30 cellular contexts compared by ENCODE assay signal in genomic region chr12:110782922-110783321, GRCh38.
"Had no signal": no experiment of that assay in that cellular context is flagged by ENCODE, and none has a peak within 500 bp of the region (broad histone marks: within the 10 kb centered on the region; RNA-seq: fewer than 3 reads in every experiment).

No MANE protein-coding gene starts in this region.

- H3K36me3 ChIP-seq: sigmoid colon, thyroid gland, upper lobe of left lung, vagina had no signal

- H3K4me1 ChIP-seq: parathyroid adenoma, psoas muscle, sigmoid colon, thyroid gland, upper lobe of left lung, vagina had no signal

- H3K79me2 ChIP-seq: parathyroid adenoma had no signal

- H3K27me3 ChIP-seq: sigmoid colon, thyroid gland, upper lobe of left lung, vagina had no signal

- H3K9me3 ChIP-seq: psoas muscle, sigmoid colon, thyroid gland, upper lobe of left lung, vagina had no signal

- H3K9ac ChIP-seq: parathyroid adenoma had no signal

- DNase-seq: activated CD4-positive, alpha-beta T cell treated with anti-CD3 and anti-CD28 coated beads for 4 hours; activated CD4-positive, alpha-beta T cell treated with anti-CD3 and anti-CD28 coated beads, Interleukin-2, amount 50 U/mL, for 4 hours; activated CD8-positive, alpha-beta memory T cell treated with anti-CD3 and anti-CD28 coated beads, Interleukin-2, amount 50 U/mL, for 4 hours; activated effector memory CD4-positive, alpha-beta T cell treated with anti-CD3 and anti-CD28 coated beads, Interleukin-2, amount 50 U/mL, for 16 hours; activated naive CD4-positive, alpha-beta T cell treated with anti-CD3 and anti-CD28 coated beads, Interleukin-2, amount 10 ng/mL, durations not matched to agents 7 days and 5 days; activated naive CD8-positive, alpha-beta T cell treated with anti-CD3 and anti-CD28 coated beads, Interleukin-2, amount 50 U/mL, for 24 hours; activated T-cell treated with anti-CD3 and anti-CD28 coated beads, Interleukin-2, amount 50 U/mL, for 1 hour; amygdala; caudate nucleus; cortex of kidney; foreskin fibroblast; head of caudate nucleus; hippocampal formation; immature natural killer cell; kidney; left colon; mammary epithelial cell; naive B cell; nucleus accumbens; psoas muscle; sigmoid colon; small intestine; stimulated activated CD4-positive, alpha-beta T cell treated with anti-CD3 and anti-CD28 coated beads, Interleukin-4, amount 100 ng/mL, for 4 hours; stimulated activated CD8-positive, alpha-beta memory T cell treated with anti-CD3 and anti-CD28 coated beads, Interleukin-4, amount 100 ng/mL, for 48 hours; stimulated activated naive CD8-positive, alpha-beta T cell treated with anti-CD3 and anti-CD28 coated beads, Interleukin-15, amount 100 ng/mL, for 72 hours; thyroid gland; upper lobe of left lung had no signal

- H3K4me3 ChIP-seq: psoas muscle, sigmoid colon, thyroid gland, upper lobe of left lung, vagina had no signal

- H2AFZ ChIP-seq: parathyroid adenoma had no signal

- FAIRE-seq: endothelial cell of umbilical vein, kidney, small intestine had no signal

- H3K27ac ChIP-seq: parathyroid adenoma, psoas muscle, sigmoid colon, thyroid gland, upper lobe of left lung, vagina had no signal
